ENCODE assay signal across 8 cellular contexts in the genomic region with DNA sequence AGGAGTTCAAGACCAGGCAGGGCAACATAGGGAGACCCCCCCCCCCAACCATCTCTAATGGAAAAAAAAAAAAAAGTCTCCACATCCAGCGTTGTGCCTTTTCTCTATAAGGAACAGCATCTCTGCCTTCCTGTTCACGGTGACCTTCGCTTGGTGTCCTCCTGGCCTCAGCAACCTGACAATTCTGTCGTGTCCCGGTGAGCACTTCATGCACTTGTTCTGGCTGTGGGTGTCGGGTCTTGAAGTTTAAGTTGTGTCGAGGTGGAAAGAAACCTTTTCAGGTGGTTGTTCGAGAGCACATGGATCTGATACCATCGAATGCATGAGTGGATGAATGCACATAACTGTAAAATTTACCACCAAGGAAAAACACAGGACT. TPM values are rescaled to one million over a fixed set of nuclear protein-coding genes. Genes with fewer than 3 reads are reported as not detected.
A peak's percentile ranks its signal among the peaks of the same experiment; 100 is the strongest.
DNase-seq lines count a peak whose midpoint lies in the region; ATAC-seq, FAIRE-seq and TF ChIP-seq lines count a peak whose summit lies in the region.

No MANE protein-coding gene starts in this region.

- intact Hi-C loops in lower lobe of right lung (cut with DNase I) = no loop called here

- H3K36me3 Mint-ChIP-seq in activated naive CD4-positive, alpha-beta T cell treated with anti-CD3 and anti-CD28 coated beads, Interleukin-2, amount 10 ng/mL, durations not matched to agents 7 days and 5 days = peaks cover 52% of the 10 kb centered on the region
- H3K36me3 Mint-ChIP-seq in astrocyte (ENCODE audit: low read depth, unreplicated experiment) = peaks cover 6% of the 10 kb centered on the region

- no peaks in the 10 kb centered on the region for H4K20me1 ChIP-seq in astrocyte (ENCODE audit: insufficient read depth, low read length)

- 38 to 45% methylated on average over 8 to 9 of the region's 9 CpGs for WGBS in upper lobe of left lung, 2 donors

- no peak for FAIRE-seq in astrocyte (lab: Jason Lieb, UNC)

- H3K27ac ChIP-seq in astrocyte (ENCODE audit: low read depth, low read length) (peak overlapping the region; percentile 34), lower lobe of right lung (peak overlapping the region; percentile 87), upper lobe of left lung (peak overlapping the region; percentile 77 to 93 (median 90))

- CTCF ChIA-PET in activated naive CD4-positive, alpha-beta T cell treated with anti-CD3 and anti-CD28 coated beads, Interleukin-2, amount 10 ng/mL, durations not matched to agents 7 days and 5 days (lab: Charles Lee) = no interaction called here

- peak overlapping the region; percentile 69 for H3K4me3 ChIP-seq in astrocyte (ENCODE audit: insufficient read depth, low read depth, low read length)
- peak overlapping the region; percentile 87 for H3K4me3 ChIP-seq in lower lobe of right lung
- H3K4me3 ChIP-seq in upper lobe of left lung = peak overlapping the region; percentile 52 to 89 (median 77)

- H3K79me2 ChIP-seq in astrocyte (ENCODE audit: insufficient read depth, low read length) = peaks cover 8% of the 10 kb centered on the region

- no peak for DNase-seq in activated naive CD4-positive, alpha-beta T cell treated with anti-CD3 and anti-CD28 coated beads, Interleukin-2, amount 10 ng/mL, durations not matched to agents 7 days and 5 days
- no peak for DNase-seq in activated naive CD4-positive, alpha-beta T cell treated with Interleukin-2 at 50 U/mL for 16 hours
- DNase-seq in astrocyte (ENCODE audit: low read depth) = no peak
- no peak for DNase-seq in lower lobe of right lung
- no peak for DNase-seq in upper lobe of left lung
- DNase-seq in kidney tubule cell (ENCODE audit: low spot score) = no peak
- no peak for DNase-seq in NCI-H1930 (lab: John Stamatoyannopoulos, UW)

- TF ChIP-seq EP300 in upper lobe of left lung (IDR thresholded peaks at IDR 0.05) = no peak

- peak overlapping the region; percentile 89 for H2AFZ ChIP-seq in astrocyte (ENCODE audit: low read depth, low read length)

- peak overlapping the region; percentile 86 for H3K4me2 ChIP-seq in astrocyte (ENCODE audit: low read length)

- peak overlapping the region; percentile 97 for H3K27ac Mint-ChIP-seq in activated naive CD4-positive, alpha-beta T cell treated with anti-CD3 and anti-CD28 coated beads, Interleukin-2, amount 10 ng/mL, durations not matched to agents 7 days and 5 days
- H3K27ac Mint-ChIP-seq in astrocyte (ENCODE audit: unreplicated experiment) = no peak overlapping the region

- H3K4me3 Mint-ChIP-seq in activated naive CD4-positive, alpha-beta T cell treated with anti-CD3 and anti-CD28 coated beads, Interleukin-2, amount 10 ng/mL, durations not matched to agents 7 days and 5 days = peak overlapping the region; percentile 86
- peak overlapping the region; percentile 83 for H3K4me3 Mint-ChIP-seq in astrocyte (ENCODE audit: unreplicated experiment)

- no peak for ATAC-seq in lower lobe of right lung
- ATAC-seq in upper lobe of left lung (ENCODE audit: low FRiP score in 2 of 2) = no peak
- no peak for ATAC-seq in GM18511 (IDR thresholded peaks at IDR 0.05; ENCODE audit: unreplicated experiment)

- peak overlapping the region; percentile 76 for H3K9ac ChIP-seq in astrocyte (ENCODE audit: low read length)

- peaks cover 62% of the 10 kb centered on the region for H3K9me3 Mint-ChIP-seq in activated naive CD4-positive, alpha-beta T cell treated with anti-CD3 and anti-CD28 coated beads, Interleukin-2, amount 10 ng/mL, durations not matched to agents 7 days and 5 days
- H3K9me3 Mint-ChIP-seq in astrocyte (ENCODE audit: unreplicated experiment) = peaks cover 37% of the 10 kb centered on the region

- no peaks in the 10 kb centered on the region for H3K27me3 Mint-ChIP-seq in activated naive CD4-positive, alpha-beta T cell treated with anti-CD3 and anti-CD28 coated beads, Interleukin-2, amount 10 ng/mL, durations not matched to agents 7 days and 5 days
- no peaks in the 10 kb centered on the region for H3K27me3 Mint-ChIP-seq in astrocyte (ENCODE audit: low read depth, unreplicated experiment)

- TF ChIP-seq CTCF in astrocyte (IDR thresholded peaks at IDR 0.05; ENCODE audit: insufficient read depth, low read depth, low read length) (no peak), lower lobe of right lung (IDR thresholded peaks at IDR 0.05) (no peak), upper lobe of left lung (IDR thresholded peaks at IDR 0.05) (no peak)

- H3K9me3 ChIP-seq in astrocyte (ENCODE audit: insufficient read depth, low read depth, low read length) (peaks cover 6% of the 10 kb centered on the region), lower lobe of right lung (peaks cover 49% of the 10 kb centered on the region), upper lobe of left lung (peaks cover under 1 to 43% (median 39%) of the 10 kb centered on the region in 4 donors)

- peaks cover 5% of the 10 kb centered on the region for H3K4me1 ChIP-seq in astrocyte (ENCODE audit: insufficient read depth, low read length)
- peaks cover 11% of the 10 kb centered on the region for H3K4me1 ChIP-seq in lower lobe of right lung
- H3K4me1 ChIP-seq in upper lobe of left lung = peaks cover 4 to 15% (median 8%) of the 10 kb centered on the region in 4 donors

- TF ChIP-seq POLR2A in upper lobe of left lung (IDR thresholded peaks at IDR 0.05) = no peak

- H3K4me1 Mint-ChIP-seq in activated naive CD4-positive, alpha-beta T cell treated with anti-CD3 and anti-CD28 coated beads, Interleukin-2, amount 10 ng/mL, durations not matched to agents 7 days and 5 days = peaks cover 32% of the 10 kb centered on the region
- H3K4me1 Mint-ChIP-seq in astrocyte (ENCODE audit: low read depth, unreplicated experiment) = no peaks in the 10 kb centered on the region

- H3K27me3 ChIP-seq in astrocyte (ENCODE audit: insufficient read depth, low read length) = no peaks in the 10 kb centered on the region
- H3K27me3 ChIP-seq in lower lobe of right lung (ENCODE audit: low read depth) = no peaks in the 10 kb centered on the region
- H3K27me3 ChIP-seq in upper lobe of left lung = no peaks in the 10 kb centered on the region

- H3K36me3 ChIP-seq in astrocyte (ENCODE audit: insufficient read depth, low read length) = no peaks in the 10 kb centered on the region
- no peaks in the 10 kb centered on the region for H3K36me3 ChIP-seq in lower lobe of right lung
- H3K36me3 ChIP-seq in upper lobe of left lung = peaks cover 0 to 13% (median 7%) of the 10 kb centered on the region in 4 donors

RNA-seq across cellular contexts. Expression of gene ZNF559, which starts 0.6 kb away (rescaled TPM):
- total RNA-seq in astrocyte (4.7 and 5.5 TPM in 2 replicates), lower lobe of right lung (20.2 TPM), upper lobe of left lung (10 to 100 TPM in 5 of 6 donors, 1 to 10 TPM in 1; 9.6 to 26.2 (median 15.6) TPM)

RNA-seq across cellular contexts. Expression of gene ZNF699, which starts 14.9 kb away (rescaled TPM):
- 2.8 and 3.0 TPM in 2 replicates for total RNA-seq in astrocyte
- total RNA-seq in lower lobe of right lung = 9.0 TPM
- total RNA-seq in upper lobe of left lung = 10 to 100 TPM in 4 of 6 donors, 1 to 10 TPM in 2; 6.8 to 20.2 (median 15.9) TPM

RNA-seq across cellular contexts. Expression of gene ZNF177, which starts 38.2 kb away (rescaled TPM):
- total RNA-seq in astrocyte (1.2 and 1.7 TPM in 2 replicates), lower lobe of right lung (2.2 TPM), upper lobe of left lung (10 to 100 TPM in 1 of 6 donors, 1 to 10 TPM in 5; 1.1 to 19.9 (median 1.4) TPM)

Comparison
In these comparisons a context has a peak if more than half of its experiments do, and no peak if none do; other contexts are left out.
1. H3K27ac ChIP-seq: peak in every context shown above with its lines; median percentile 90 in upper lobe of left lung; 87 in lower lobe of right lung; 34 in astrocyte.